In the genomic region with DNA sequence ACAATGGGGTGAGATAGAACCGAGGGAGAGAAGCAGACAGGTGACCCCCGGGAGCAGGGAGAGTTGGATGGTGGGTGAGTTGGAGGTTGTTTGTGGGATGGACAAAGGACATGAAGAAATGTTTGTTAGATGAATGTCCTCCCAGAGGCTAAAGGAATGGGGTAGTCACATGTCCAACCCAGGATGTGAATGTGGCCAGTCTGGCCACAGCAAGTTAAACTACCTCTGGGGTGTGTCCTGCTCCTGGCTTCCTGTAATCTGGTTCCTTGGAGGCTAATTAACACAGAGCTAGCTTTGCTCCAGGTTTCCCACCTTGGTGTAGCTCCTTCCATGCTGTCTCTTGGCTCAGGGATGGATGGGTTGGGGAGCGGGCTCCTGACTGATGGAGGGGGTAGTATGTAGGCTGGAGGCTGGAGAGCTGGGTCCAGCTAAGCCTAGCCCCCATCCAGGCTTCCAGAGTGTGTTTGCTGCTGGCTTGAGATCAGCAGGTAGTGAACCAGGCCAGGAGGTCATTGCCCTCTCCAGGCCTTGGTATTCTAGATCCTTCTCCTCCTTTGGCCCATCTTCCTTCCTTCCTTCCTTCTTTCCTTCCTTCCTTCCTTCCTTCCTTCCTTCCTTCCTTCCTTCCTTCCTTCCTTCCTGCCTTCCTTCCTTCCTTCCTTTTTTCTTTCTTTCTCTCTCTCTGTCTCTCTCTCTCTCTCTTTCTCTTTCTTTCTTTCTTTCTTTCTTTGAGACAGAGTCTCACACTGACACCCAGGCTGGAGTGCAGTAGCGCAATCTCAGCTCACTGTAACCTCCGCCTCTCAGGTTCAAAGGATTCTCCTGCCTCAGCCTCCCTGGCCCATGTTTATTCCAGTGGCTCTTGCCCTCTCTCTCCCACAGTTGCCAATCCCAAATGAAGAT, we compare ENCODE assay signal across 17 cellular contexts. TPM values are rescaled to one million over a fixed set of nuclear protein-coding genes. Genes with fewer than 3 reads are reported as not detected.
DNase-seq lines count a peak whose midpoint lies in the region; ATAC-seq, FAIRE-seq and TF ChIP-seq lines count a peak whose summit lies in the region.
"Had no signal": no experiment of that assay in that cellular context is flagged by ENCODE, and none has a peak within 500 bp of the region (broad histone marks: within the 10 kb centered on the region; RNA-seq: fewer than 3 reads in every experiment).

No MANE protein-coding gene starts in this region.

- H3K27me3 ChIP-seq in BLaER1 (no peaks in the 10 kb centered on the region), keratinocyte (ENCODE audit: control insufficient read depth, extremely low read depth, insufficient read depth, low read length) (no peaks in the 10 kb centered on the region), SK-N-SH (ENCODE audit: insufficient read depth) (no peaks in the 10 kb centered on the region), aorta (ENCODE audit: control insufficient read depth in 1 of 2, insufficient read depth in 2 of 2, low read length in 1 of 2) (no peaks in the 10 kb centered on the region)
- H3K27me3 ChIP-seq: heart left ventricle had no signal

- POLR2A ChIA-PET in SK-N-SH (lab: Yijun Ruan, JAX) = no interaction called here

- TF ChIP-seq EP300 in SK-N-SH (IDR thresholded peaks at IDR 0.05; ENCODE audit: borderline replicate concordance in 1 of 2, low read depth in 1 of 2, low read length in 1 of 2) = no peak

- no peak for TF ChIP-seq CTCF in keratinocyte (optimal IDR thresholded peaks at IDR 0.05 in 1 of 3, IDR thresholded peaks at IDR 0.05 in 1 of 3, conservative IDR thresholded peaks at IDR 0.05 in 1 of 3; ENCODE audit: extremely low read depth in 1 of 3, insufficient read depth in 2 of 3, low read length in 3 of 3)
- no peak for TF ChIP-seq CTCF in SK-N-SH (IDR thresholded peaks at IDR 0.05)

- H2AFZ ChIP-seq in keratinocyte (ENCODE audit: control insufficient read depth, low read length) (peak overlapping the region; percentile 72), SK-N-SH (ENCODE audit: low read depth) (no peak overlapping the region)

- H3K36me3 ChIP-seq in BLaER1 = no peaks in the 10 kb centered on the region
- no peaks in the 10 kb centered on the region for H3K36me3 ChIP-seq in keratinocyte (ENCODE audit: control insufficient read depth in 2 of 2, extremely low read depth in 1 of 2, insufficient read depth in 2 of 2, low read length in 2 of 2)
- H3K36me3 ChIP-seq in SK-N-SH (replicated peaks in 1 of 2; ENCODE audit: control insufficient read depth in 1 of 2, insufficient read depth in 2 of 2, low read length in 1 of 2) = no peaks in the 10 kb centered on the region
- no peaks in the 10 kb centered on the region for H3K36me3 ChIP-seq in aorta (ENCODE audit: control insufficient read depth in 1 of 2, insufficient read depth in 2 of 2, low read length in 1 of 2)
- H3K36me3 ChIP-seq: heart left ventricle, WERI-Rb-1 had no signal

- DNase-seq in GM18507 (ENCODE audit: extremely low spot score, insufficient read length, low read depth) (no peak), SK-MEL-5 (ENCODE audit: low read depth, low spot score) (peak; percentile 24), keratinocyte (ENCODE audit: low read depth, low spot score) (peak; percentile 83), DMS114 treated with DMSO at 0.1 percent for 48 hours (lab: John Stamatoyannopoulos, UW; ENCODE audit: unreplicated experiment) (no peak), SK-N-SH (no peak), aorta (no peak)
- DNase-seq: activated T-cell treated with anti-CD3 and anti-CD28 coated beads, Interleukin-2, amount 50 U/mL, for 48 hours; heart left ventricle; NCI-H1092 treated with DMSO at 0.1 percent for 48 hours; NCI-H510A treated with DMSO at 0.1 percent for 48 hours; SIG-M5; stimulated activated CD4-positive, alpha-beta T cell treated with anti-CD3 and anti-CD28 coated beads, Interleukin-4, amount 100 ng/mL, for 1 hour; WERI-Rb-1 had no signal

- H3K4me3 ChIP-seq in BLaER1 (no peak overlapping the region), keratinocyte (ENCODE audit: control insufficient read depth in 2 of 3, extremely low read depth in 1 of 3, insufficient read depth in 2 of 3, low read depth in 1 of 3, low read length in 3 of 3) (peak overlapping the region in 2 of 3 experiments; percentile 58 to 62), SK-N-SH (ENCODE audit: low read depth in 2 of 2, low read length in 1 of 2) (no peak overlapping the region), aorta (ENCODE audit: low read length in 2 of 2) (no peak overlapping the region)
- H3K4me3 ChIP-seq: heart left ventricle, lung had no signal

- CTCF ChIA-PET in SK-N-SH (lab: Yijun Ruan, JAX) = interaction anchor here (0.7 to 1.4 kb wide), 5 partner anchors 8 to 179 kb away, joined by 3 to 5 read pairs (median 3); no protein-coding TSS in a partner anchor

- no peaks in the 10 kb centered on the region for H3K9me2 ChIP-seq in SK-N-SH

- no peaks in the 10 kb centered on the region for H3F3A ChIP-seq in SK-N-SH (replicated peaks; ENCODE audit: insufficient read depth)

- H3K27ac ChIP-seq in BLaER1 = peak overlapping the region; percentile 35; the same call in 1 of the 2 replicates
- peak overlapping the region; percentile 85 for H3K27ac ChIP-seq in keratinocyte (ENCODE audit: control insufficient read depth, insufficient read depth, low read length)
- no peak overlapping the region for H3K27ac ChIP-seq in SK-N-SH (ENCODE audit: low read depth in 2 of 2, low read length in 1 of 2)
- no peak overlapping the region for H3K27ac ChIP-seq in aorta (ENCODE audit: low read depth in 1 of 2, low read length in 2 of 2)
- H3K27ac ChIP-seq: heart left ventricle, WERI-Rb-1 had no signal

- H3K4me2 ChIP-seq in BLaER1 (peak overlapping the region; percentile 30), keratinocyte (ENCODE audit: control insufficient read depth, extremely low read depth, insufficient read depth, low read depth, low read length) (peak overlapping the region; percentile 97), SK-N-SH (no peak overlapping the region)

- intact Hi-C loops in aorta (cut with DNase I) = no loop called here

- 95% methylated on average over 5 of the region's 5 CpGs for WGBS in SK-N-SH (ENCODE audit: low lambda C conversion rate)
- 90% methylated on average over 5 of the region's 5 CpGs for WGBS in aorta, 2 donors

- H4K20me1 ChIP-seq in BLaER1 (no peaks in the 10 kb centered on the region), keratinocyte (ENCODE audit: control insufficient read depth, extremely low read depth, insufficient read depth, low read length) (no peaks in the 10 kb centered on the region), SK-N-SH (ENCODE audit: insufficient read depth) (no peaks in the 10 kb centered on the region)

- no peak for TF ChIP-seq RAD21 in SK-N-SH (IDR thresholded peaks at IDR 0.05; ENCODE audit: low read length)

- H3K9ac ChIP-seq in BLaER1 (no peak overlapping the region), keratinocyte (ENCODE audit: control insufficient read depth, extremely low read depth, insufficient read depth, low read length) (peak overlapping the region; percentile 63), SK-N-SH (no peak overlapping the region)

- H3K79me2 ChIP-seq in keratinocyte (ENCODE audit: control insufficient read depth, insufficient read depth, low read length) (no peaks in the 10 kb centered on the region), SK-N-SH (ENCODE audit: insufficient read depth) (no peaks in the 10 kb centered on the region)

- ATAC-seq in HG03139 (IDR thresholded peaks at IDR 0.05; ENCODE audit: unreplicated experiment) = no peak
- no peak for ATAC-seq in aorta (ENCODE audit: low FRiP score)
- ATAC-seq: heart left ventricle had no signal

- in situ Hi-C loops in SK-MEL-5 (cut with HindIII; ENCODE audit: low pct_unique_long_range_greater_than_20kb, low sequenced_read_pairs) = no loop called here

- no peaks in the 10 kb centered on the region for H3K9me3 ChIP-seq in BLaER1
- no peaks in the 10 kb centered on the region for H3K9me3 ChIP-seq in keratinocyte (ENCODE audit: control insufficient read depth, low read depth, low read length)
- H3K9me3 ChIP-seq in SK-N-SH = no peaks in the 10 kb centered on the region
- no peaks in the 10 kb centered on the region for H3K9me3 ChIP-seq in aorta (ENCODE audit: control insufficient read depth, low read length)
- H3K9me3 ChIP-seq: heart left ventricle had no signal

- FAIRE-seq in GM18507 (lab: Jason Lieb, UNC) (peak; percentile 74), keratinocyte (lab: Jason Lieb, UNC) (no peak)
- FAIRE-seq: G401.6 had no signal

- dilution Hi-C loops in keratinocyte (cut with MboI; ENCODE audit: extremely low pct_ligation_motif_present, low sequenced_read_pairs) = no loop called here

- no peaks in the 10 kb centered on the region for H3K9me1 ChIP-seq in keratinocyte (ENCODE audit: control insufficient read depth, extremely low read depth, insufficient read depth, low read length)

- H3K4me1 ChIP-seq in BLaER1 = peaks cover 11% of the 10 kb centered on the region
- H3K4me1 ChIP-seq in keratinocyte (ENCODE audit: control insufficient read depth, extremely low read depth, insufficient read depth, low read length) = peaks cover 46% of the 10 kb centered on the region
- no peaks in the 10 kb centered on the region for H3K4me1 ChIP-seq in SK-N-SH (ENCODE audit: control insufficient read depth in 1 of 2, insufficient read depth in 2 of 2, low read depth in 1 of 2, low read length in 1 of 2)
- no peaks in the 10 kb centered on the region for H3K4me1 ChIP-seq in aorta (ENCODE audit: control insufficient read depth in 1 of 2, insufficient read depth in 2 of 2, low read length in 2 of 2)
- H3K4me1 ChIP-seq: heart left ventricle had no signal

RNA-seq across cellular contexts. Expression of a gene that starts 28.0 kb away (rescaled TPM):
- total RNA-seq in SK-MEL-5 (2014; rRNA removed; shearing (Covaris generic)) = 54.0 and 57.0 TPM in 2 replicates
- 58.3 and 61.2 TPM in 2 replicates for polyA plus RNA-seq in SK-MEL-5 (2015; cell fraction: cytosol; rRNA removed)
- 19.6 and 22.2 TPM in 2 replicates for polyA plus RNA-seq in SK-MEL-5 (2015; cell fraction: nucleus; rRNA removed)
- polyA plus RNA-seq in keratinocyte (52.1 to 86.2 TPM (median 60.1 TPM) in 3 replicates), SK-N-SH (2012; rRNA removed) (23.2 and 26.2 TPM in 2 replicates), aorta (10 to 100 TPM; 15.5 to 20.4 TPM)
- polyA plus RNA-seq in keratinocyte (2011; ENCODE audit: low read depth) = 36.2 TPM
- 53.0 and 109 TPM in 2 replicates for polyA plus RNA-seq in keratinocyte (2011; cell fraction: cytosol; rRNA removed)
- polyA plus RNA-seq in keratinocyte (2011; cell fraction: nucleus; rRNA removed) = 56.5 and 67.3 TPM in 2 replicates
- 63.6 and 74.0 TPM in 2 replicates for polyA plus RNA-seq in keratinocyte (2012; ENCODE audit: low replicate concordance)
- 19.1 to 49.6 TPM (median 30.4 TPM) in 3 replicates for polyA minus RNA-seq in keratinocyte
- polyA minus RNA-seq in keratinocyte (2011; cell fraction: cytosol; rRNA and poly(A)+ RNA removed) = 77.9 TPM
- polyA minus RNA-seq in keratinocyte (2011; cell fraction: nucleus; rRNA and poly(A)+ RNA removed) = 51.2 and 60.7 TPM in 2 replicates
- polyA plus RNA-seq in SK-N-SH (2012; cell fraction: cytosol; rRNA removed) = 34.1 and 38.8 TPM in 2 replicates
- polyA plus RNA-seq in SK-N-SH (2012; cell fraction: nucleus; rRNA removed) = 12.0 and 18.0 TPM in 2 replicates
- total RNA-seq in aorta = 10 to 100 TPM; 48.3 TPM

RNA-seq across cellular contexts. Expression of a gene that starts 39.3 kb away (rescaled TPM):
- not detected in 2 replicates for total RNA-seq in SK-MEL-5 (2014; rRNA removed; shearing (Covaris generic))
- not detected in 2 replicates for polyA plus RNA-seq in SK-MEL-5 (2015; cell fraction: cytosol; rRNA removed)
- not detected in 2 replicates for polyA plus RNA-seq in SK-MEL-5 (2015; cell fraction: nucleus; rRNA removed)
- polyA plus RNA-seq in keratinocyte (not detected in 3 replicates), SK-N-SH (2012; rRNA removed) (0.05 TPM in 1 of 2 replicates, not detected in the other), aorta (under 1 TPM in 1 of 2 donors, not detected in 1; 0.25 TPM)
- not detected for polyA plus RNA-seq in keratinocyte (2011; ENCODE audit: low read depth)
- not detected in 2 replicates for polyA plus RNA-seq in keratinocyte (2011; cell fraction: cytosol; rRNA removed)
- polyA plus RNA-seq in keratinocyte (2011; cell fraction: nucleus; rRNA removed) = not detected in 2 replicates
- polyA plus RNA-seq in keratinocyte (2012; ENCODE audit: low replicate concordance) = not detected in 2 replicates
- not detected in 3 replicates for polyA minus RNA-seq in keratinocyte
- polyA minus RNA-seq in keratinocyte (2011; cell fraction: cytosol; rRNA and poly(A)+ RNA removed) = not detected
- not detected in 2 replicates for polyA minus RNA-seq in keratinocyte (2011; cell fraction: nucleus; rRNA and poly(A)+ RNA removed)
- 0.03 and 0.04 TPM in 2 replicates for polyA plus RNA-seq in SK-N-SH (2012; cell fraction: cytosol; rRNA removed)
- polyA plus RNA-seq in SK-N-SH (2012; cell fraction: nucleus; rRNA removed) = 0.08 and 0.19 TPM in 2 replicates
- 1 to 10 TPM in 1 of 2 donors, under 1 TPM in 1; 0.19 to 1.2 TPM for total RNA-seq in aorta

Comparison
In these comparisons a context has a peak if more than half of its experiments do, and no peak if none do; other contexts are left out.
1. H3K27ac ChIP-seq: peak in BLaER1 (single experiment) and keratinocyte (single experiment); none in SK-N-SH (0 of 2) and aorta (0 of 2).
2. H3K4me3 ChIP-seq: peak in keratinocyte (2 of 3); none in BLaER1 (single experiment), SK-N-SH (0 of 2) and aorta (0 of 2).
3. DNase-seq: peak in SK-MEL-5 (single experiment) and keratinocyte (single experiment); none in GM18507 (single experiment), DMS114 treated with DMSO at 0.1 percent for 48 hours (single experiment), SK-N-SH (single experiment) and aorta (0 of 2).